ENCODE assay signal across 17 cellular contexts in the genomic region with DNA sequence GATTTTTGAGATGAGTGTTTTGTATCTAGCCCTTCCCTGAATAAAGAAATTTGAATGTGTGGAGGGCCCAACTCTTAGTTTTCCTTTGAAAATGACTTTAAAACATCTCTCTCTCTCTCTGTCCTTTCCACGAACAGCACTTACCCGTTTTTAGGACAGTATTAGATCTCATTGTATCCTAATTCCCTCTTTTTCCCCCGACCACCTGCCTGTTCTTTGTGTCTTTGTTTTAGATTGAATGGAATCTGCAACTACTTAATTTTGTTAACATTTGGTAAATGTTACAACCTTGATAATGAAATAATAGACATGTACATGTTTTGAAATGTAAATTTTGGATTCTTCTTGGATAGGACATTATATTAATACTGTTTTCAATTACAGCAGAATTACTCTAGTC. TPM values are rescaled to one million over a fixed set of nuclear protein-coding genes. Genes with fewer than 3 reads are reported as not detected.
DNase-seq lines count a peak whose midpoint lies in the region; ATAC-seq and TF ChIP-seq lines count a peak whose summit lies in the region.
"Had no signal": no experiment of that assay in that cellular context is flagged by ENCODE, and none has a peak within 500 bp of the region (broad histone marks: within the 10 kb centered on the region; RNA-seq: fewer than 3 reads in every experiment).

No MANE protein-coding gene starts in this region.

- H2AFZ ChIP-seq in PC-9, result no peak overlapping the region

- no TSS peak for BruUV-seq in PC-9 (replicated peaks; lab: Mats Ljungman, UMichigan)

- peaks cover 15% of the 10 kb centered on the region; the same call in 1 of the 2 replicates for H3F3A ChIP-seq in PC-9 (ENCODE audit: insufficient read depth, low read depth)

- H3K27ac Mint-ChIP-seq in neural crest cell (ENCODE audit: unreplicated experiment), result no peak overlapping the region
- H3K27ac Mint-ChIP-seq in CD8-positive, alpha-beta T cell, result no peak overlapping the region
- H3K27ac Mint-ChIP-seq: activated CD4-positive, alpha-beta memory T cell treated with anti-CD3 and anti-CD28 coated beads, Interleukin-2, amount 10 ng/mL, durations not matched to agents 7 days and 5 days; activated T-helper 1 cell treated with anti-CD3 and anti-CD28 coated beads, Interleukin-12 subunit alpha, Interleukin-12 subunit beta, Interleukin-2, Interleukin-4 antibody, amounts not matched to agents 30 ng/mL and 10 ng/mL and 1 ng/mL, durations not matched to agents 14 hours and 24 hours and 36 hours; B cell had no signal

- H3K4me3 Mint-ChIP-seq in neural crest cell, result peak overlapping the region; percentile 69
- H3K4me3 Mint-ChIP-seq in CD8-positive, alpha-beta T cell, result no peak overlapping the region
- H3K4me3 Mint-ChIP-seq: activated CD4-positive, alpha-beta memory T cell treated with anti-CD3 and anti-CD28 coated beads, Interleukin-2, amount 10 ng/mL, durations not matched to agents 7 days and 5 days; activated T-helper 1 cell treated with anti-CD3 and anti-CD28 coated beads, Interleukin-12 subunit alpha, Interleukin-12 subunit beta, Interleukin-2, Interleukin-4 antibody, amounts not matched to agents 30 ng/mL and 10 ng/mL and 1 ng/mL, durations not matched to agents 14 hours and 24 hours and 36 hours had no signal

- peak overlapping the region; percentile 91; the same call in 1 of the 2 replicates for H3K9ac ChIP-seq in ES-I3 (ENCODE audit: low read depth, low read length)
- H3K9ac ChIP-seq: SK-N-SH had no signal

- H3K4me1 Mint-ChIP-seq in neural crest cell, result peaks cover 18% of the 10 kb centered on the region
- peaks cover 16% of the 10 kb centered on the region for H3K4me1 Mint-ChIP-seq in CD8-positive, alpha-beta T cell (ENCODE audit: low read depth)

- intact Hi-C loops in PC-9 (cut with micrococcal nuclease; ENCODE audit: unreplicated experiment), result loop anchor here (5.0 kb wide), 2 partner anchors 48 to 77 kb away; a partner anchor contains a TSS
- intact Hi-C loops in CD8-positive, alpha-beta T cell (cut with DNase I, micrococcal nuclease), result no loop called here

- H3K27me3 ChIP-seq in PC-9 (ENCODE audit: insufficient read depth, low read depth), result no peaks in the 10 kb centered on the region
- H3K27me3 ChIP-seq in CD8-positive, alpha-beta T cell (ENCODE audit: insufficient read depth, low read length), result peaks cover 21% of the 10 kb centered on the region

- no peak for TF ChIP-seq CTCF in PC-9 (conservative IDR thresholded peaks at IDR 0.05)
- no peak for TF ChIP-seq CTCF in epithelial cell of esophagus (IDR thresholded peaks at IDR 0.05; ENCODE audit: insufficient read depth, low read depth, low read length, missing control alignments)
- TF ChIP-seq CTCF in neural crest cell (conservative IDR thresholded peaks at IDR 0.05), result no peak
- TF ChIP-seq CTCF in CD8-positive, alpha-beta T cell (IDR thresholded peaks at IDR 0.05), result no peak

- peaks cover 83% of the 10 kb centered on the region for H3K27me3 Mint-ChIP-seq in neural crest cell (ENCODE audit: low read depth)
- peaks cover 59% of the 10 kb centered on the region for H3K27me3 Mint-ChIP-seq in CD8-positive, alpha-beta T cell (ENCODE audit: low read depth)

- H3K4me2 ChIP-seq in PC-9, result peak overlapping the region; percentile 91
- H3K4me2 ChIP-seq: SK-N-SH had no signal

- no peak for DNase-seq in PC-9
- DNase-seq in epithelial cell of esophagus (ENCODE audit: low read depth), result no peak
- DNase-seq in neural crest cell (ENCODE audit: low read depth, low spot score), result no peak
- DNase-seq in CD8-positive, alpha-beta T cell, result no peak
- DNase-seq in midbrain (lab: John Stamatoyannopoulos, UW), result no peak
- no peak for DNase-seq in Ammon's horn (ENCODE audit: low spot score)
- no peak for DNase-seq in NCI-H446 (lab: John Stamatoyannopoulos, UW)
- DNase-seq: activated CD4-positive, alpha-beta memory T cell treated with anti-CD3 and anti-CD28 coated beads, Interleukin-2, amount 10 ng/mL, durations not matched to agents 7 days and 5 days; head of caudate nucleus; IMR-90; NCI-H2227 treated with DMSO at 0.1 percent for 48 hours; SK-N-SH; stimulated activated naive CD4-positive, alpha-beta T cell had no signal

- H3K36me3 ChIP-seq in ES-I3 (ENCODE audit: insufficient read depth, low read length) (no peaks in the 10 kb centered on the region), PC-9 (ENCODE audit: low read depth) (no peaks in the 10 kb centered on the region)
- no peaks in the 10 kb centered on the region for H3K36me3 ChIP-seq in CD8-positive, alpha-beta T cell (ENCODE audit: insufficient read depth, low read length)
- H3K36me3 ChIP-seq: adrenal gland had no signal

- no peaks in the 10 kb centered on the region; the same call in 1 of the 2 replicates for H4K20me1 ChIP-seq in PC-9 (ENCODE audit: insufficient read depth)

- H3K79me2 ChIP-seq in PC-9 (ENCODE audit: low read depth), result peaks cover 60% of the 10 kb centered on the region

- no peaks in the 10 kb centered on the region for H3K9me3 Mint-ChIP-seq in neural crest cell
- H3K9me3 Mint-ChIP-seq in CD8-positive, alpha-beta T cell, result no peaks in the 10 kb centered on the region
- H3K9me3 Mint-ChIP-seq: activated CD4-positive, alpha-beta memory T cell treated with anti-CD3 and anti-CD28 coated beads, Interleukin-2, amount 10 ng/mL, durations not matched to agents 7 days and 5 days; activated T-helper 1 cell treated with anti-CD3 and anti-CD28 coated beads, Interleukin-12 subunit alpha, Interleukin-12 subunit beta, Interleukin-2, Interleukin-4 antibody, amounts not matched to agents 30 ng/mL and 10 ng/mL and 1 ng/mL, durations not matched to agents 14 hours and 24 hours and 36 hours had no signal

- H3K4me3 ChIP-seq in PC-9, result peak overlapping the region; percentile 81; the same call in 1 of the 2 replicates
- peak overlapping the region; percentile 92 for H3K4me3 ChIP-seq in epithelial cell of esophagus (ENCODE audit: low read length)
- H3K4me3 ChIP-seq in CD8-positive, alpha-beta T cell (ENCODE audit: low read depth, low read length), result no peak overlapping the region

- ATAC-seq in CD8-positive, alpha-beta T cell, result no peak

- H3K36me3 Mint-ChIP-seq in neural crest cell (ENCODE audit: low read depth), result no peaks in the 10 kb centered on the region
- no peaks in the 10 kb centered on the region for H3K36me3 Mint-ChIP-seq in CD8-positive, alpha-beta T cell

- no peaks in the 10 kb centered on the region for H3K9me2 ChIP-seq in PC-9 (ENCODE audit: insufficient read depth)
- H3K9me2 ChIP-seq: SK-N-SH had no signal

- no peaks in the 10 kb centered on the region for H3K9me3 ChIP-seq in ES-I3 (ENCODE audit: control insufficient read depth, insufficient read depth, low read length)
- no peaks in the 10 kb centered on the region for H3K9me3 ChIP-seq in PC-9 (ENCODE audit: insufficient read depth, low read depth)
- H3K9me3 ChIP-seq in CD8-positive, alpha-beta T cell (ENCODE audit: low read length), result no peaks in the 10 kb centered on the region
- H3K9me3 ChIP-seq: adrenal gland, SK-N-SH had no signal

- H3K4me1 ChIP-seq in ES-I3 (ENCODE audit: insufficient read depth, low read length) (peaks cover 23% of the 10 kb centered on the region), PC-9 (replicated peaks; ENCODE audit: insufficient read depth) (peaks cover 45% of the 10 kb centered on the region)
- H3K4me1 ChIP-seq in CD8-positive, alpha-beta T cell (ENCODE audit: insufficient read depth, low read length), result peaks cover 13% of the 10 kb centered on the region

- POLR2A ChIA-PET in PC-9 (lab: Charles Lee; ENCODE audit: unreplicated experiment), result no interaction called here
- POLR2A ChIA-PET in CD8-positive, alpha-beta T cell (lab: Charles Lee), result interaction anchor here (1.0 kb wide), 1 partner anchor 10 kb away, joined by 3 read pairs; no protein-coding TSS in a partner anchor

- H3K27ac ChIP-seq in PC-9, result no peak overlapping the region
- no peak overlapping the region for H3K27ac ChIP-seq in CD8-positive, alpha-beta T cell (ENCODE audit: low read depth, low read length)

- CTCF ChIA-PET in PC-9 (lab: Charles Lee), result no interaction called here
- CTCF ChIA-PET in CD8-positive, alpha-beta T cell (lab: Charles Lee), result no interaction called here

RNA-seq across cellular contexts. Expression of a gene that starts 3.1 kb away (rescaled TPM):
- 109 and 117 TPM in 2 replicates for total RNA-seq in PC-9 (2021)
- total RNA-seq in neural crest cell, result 9.4 and 9.5 TPM in 2 replicates
- total RNA-seq in CD8-positive, alpha-beta T cell, result under 1 TPM in 1 of 2 experiments, not detected in 1; 0.05 TPM
- total RNA-seq: activated T-helper 1 cell treated with anti-CD3 and anti-CD28 coated beads, Interleukin-12 subunit alpha, Interleukin-12 subunit beta, Interleukin-2, Interleukin-4 antibody, amounts not matched to agents 30 ng/mL and 10 ng/mL and 1 ng/mL, durations not matched to agents 14 hours and 24 hours and 36 hours; B cell had no signal

RNA-seq across cellular contexts. Expression of a gene that starts 45.4 kb away (rescaled TPM):
- total RNA-seq in PC-9 (2021), result 18.6 and 21.7 TPM in 2 replicates
- total RNA-seq in neural crest cell, result 22.5 and 23.2 TPM in 2 replicates
- total RNA-seq in CD8-positive, alpha-beta T cell, result 10 to 100 TPM; 12.2 to 12.9 TPM

Comparison
In these comparisons a context has a peak if more than half of its experiments do, and no peak if none do; other contexts are left out.
1. RNA of a gene that starts 3.1 kb away (total RNA-seq): 109 to 117 TPM in PC-9; 9.4 to 9.5 TPM in neural crest cell and 0.05 TPM in CD8-positive, alpha-beta T cell; every median in the first group is over 10 times any median in the second.